8 cellular contexts compared by ENCODE assay signal in the genomic region with DNA sequence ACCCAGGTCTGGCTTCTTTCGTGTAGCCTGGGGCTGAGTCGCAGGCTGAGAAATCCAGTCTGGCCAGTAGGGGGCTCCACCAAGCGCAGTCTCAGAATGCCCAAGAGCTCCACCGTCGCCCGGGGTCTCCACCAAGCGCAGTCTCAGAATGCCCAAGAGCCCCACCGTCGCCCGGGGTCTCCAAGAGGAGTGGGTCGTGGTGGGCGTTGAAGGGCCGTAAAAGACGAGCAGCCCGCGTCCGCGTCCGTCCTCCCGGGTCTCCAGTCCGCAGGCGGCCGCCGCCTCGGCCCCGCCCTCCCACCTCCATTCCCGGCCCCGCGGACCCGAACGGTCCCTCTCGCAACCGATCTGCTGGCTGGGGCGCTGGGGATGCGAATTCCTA. TPM values are rescaled to one million over a fixed set of nuclear protein-coding genes. Genes with fewer than 3 reads are reported as not detected.
DNase-seq lines count a peak whose midpoint lies in the region; ATAC-seq and TF ChIP-seq lines count a peak whose summit lies in the region.

No MANE protein-coding gene starts in this region.

- peak overlapping the region; percentile 89 for H3K4me3 Mint-ChIP-seq in chondrocyte (ENCODE audit: unreplicated experiment)

- no peaks in the 10 kb centered on the region for H3K27me3 ChIP-seq in layer of hippocampus (ENCODE audit: control insufficient read depth, insufficient read depth, low read length)

- H3K27me3 Mint-ChIP-seq in chondrocyte (ENCODE audit: low read depth): no peaks in the 10 kb centered on the region

- DNase-seq in AG04449 (ENCODE audit: low read depth, low spot score) (no peak), NCI-H2196 treated with DMSO at 0.1 percent for 48 hours (lab: John Stamatoyannopoulos, UW; ENCODE audit: unreplicated experiment) (peak; percentile 37), chondrocyte (ENCODE audit: low spot score) (peak; percentile 92)
- peak; percentile 84 to 85 for DNase-seq in activated CD4-positive, alpha-beta T cell treated with anti-CD3 and anti-CD28 coated beads for 24 hours (ENCODE audit: low read depth in 2 of 2)
- DNase-seq in stimulated activated CD4-positive, alpha-beta T cell treated with anti-CD3 and anti-CD28 coated beads, Interleukin-1b, Interleukin-23, amount 100 ng/mL, for 1 hour (ENCODE audit: low read depth in 2 of 2): peak; percentile 67 to 86

- CTCF ChIA-PET in AG04449 (lab: Yijun Ruan, JAX): interaction anchor here (0.6 to 3.1 kb wide), 36 partner anchors 8 to 364 kb away, joined by 3 to 70 read pairs (median 4); partner anchors contain the start of genes CASP2 and CLCN1

- peaks cover 22% of the 10 kb centered on the region for H3K4me1 Mint-ChIP-seq in chondrocyte (ENCODE audit: low read depth)

- peaks cover 6% of the 10 kb centered on the region for H3K36me3 Mint-ChIP-seq in chondrocyte (ENCODE audit: low read depth)

- TF ChIP-seq CTCF in AG04449 (IDR thresholded peaks at IDR 0.05; ENCODE audit: insufficient read depth, low read length, missing control alignments) (peak; percentile 86), chondrocyte (IDR thresholded peaks at IDR 0.05) (peak; percentile 98)

- H3K4me3 ChIP-seq in AG04449 (ENCODE audit: low read depth, low read length): peak overlapping the region; percentile 91

- peak overlapping the region; percentile 94 for H3K27ac ChIP-seq in layer of hippocampus (ENCODE audit: low read depth, low read length)

- POLR2A ChIA-PET in AG04449 (lab: Yijun Ruan, JAX): interaction anchor here (1.0 to 7.0 kb wide), 10 partner anchors 8 to 140 kb away, joined by 3 to 104 read pairs (median 4); partner anchors contain the start of genes CASP2 and GSTK1

- H3K27ac Mint-ChIP-seq in chondrocyte (ENCODE audit: unreplicated experiment): peak overlapping the region; percentile 98

- peak; percentile 45 for ATAC-seq in GM18861 (IDR thresholded peaks at IDR 0.05; ENCODE audit: unreplicated experiment)
- ATAC-seq in HG03095 (IDR thresholded peaks at IDR 0.05; ENCODE audit: unreplicated experiment): peak; percentile 48

- H3K9me3 Mint-ChIP-seq in chondrocyte (ENCODE audit: low read depth): no peaks in the 10 kb centered on the region

RNA-seq across cellular contexts. Expression of gene ZYX, which starts 0.9 kb away (rescaled TPM):
- 241 to 386 TPM (median 384 TPM) in 3 replicates for total RNA-seq in chondrocyte

RNA-seq across cellular contexts. Expression of gene FAM131B, which starts 17.7 kb away (rescaled TPM):
- total RNA-seq in chondrocyte: 3.0 to 4.0 TPM (median 3.1 TPM) in 3 replicates

RNA-seq across cellular contexts. Expression of gene EPHA1, which starts 28.4 kb away (rescaled TPM):
- total RNA-seq in chondrocyte: not detected in 3 replicates
